Comparison of ENCODE assay signal across 8 cellular contexts in genomic region chr16:87853411-87854052, GRCh38. TPM values are rescaled to one million over a fixed set of nuclear protein-coding genes. Genes with fewer than 3 reads are reported as not detected.
DNase-seq lines count a peak whose midpoint lies in the region; ATAC-seq, FAIRE-seq and TF ChIP-seq lines count a peak whose summit lies in the region.

No MANE protein-coding gene starts in this region.

- H3K4me1 ChIP-seq in HCT116 (ENCODE audit: control insufficient read depth in 1 of 2, insufficient read depth in 2 of 2, low read length in 2 of 2) (peaks cover 32 to 38% of the 10 kb centered on the region in 2 experiments), kidney (ENCODE audit: control insufficient read depth in 1 of 2, insufficient read depth in 1 of 2, low read depth in 1 of 2, low read length in 2 of 2) (peaks cover 5% of the 10 kb centered on the region in 2 donors)

- H2AFZ ChIP-seq in HCT116 (ENCODE audit: low read depth, low read length, poor library complexity, severe bottlenecking): no peak overlapping the region

- BruUV-seq in HCT116 (replicated peaks; lab: Mats Ljungman, UMichigan): no TSS peak

- TF ChIP-seq RAD21 in HCT116 (IDR thresholded peaks at IDR 0.05; ENCODE audit: low read depth): no peak

- H3K9me2 ChIP-seq in HCT116 (ENCODE audit: insufficient read depth): no peaks in the 10 kb centered on the region

- TF ChIP-seq CTCF in HCT116 (IDR thresholded peaks at IDR 0.05 in 2 of 3, conservative IDR thresholded peaks at IDR 0.05 in 1 of 3; ENCODE audit: borderline replicate concordance in 1 of 3, insufficient read depth in 1 of 3, low read depth in 2 of 3, low read length in 2 of 3) (no peak), kidney (IDR thresholded peaks at IDR 0.05; ENCODE audit: borderline replicate concordance, extremely low read depth, insufficient read depth) (no peak)

- H3K27me3 ChIP-seq in HCT116 (ENCODE audit: insufficient read depth, low read length): no peaks in the 10 kb centered on the region

- FAIRE-seq in kidney (lab: Jason Lieb, UNC): no peak

- H3K9ac ChIP-seq in HCT116 (ENCODE audit: low read length) (peak overlapping the region; percentile 39), kidney (ENCODE audit: low read length in 2 of 2) (peak overlapping the region in 1 of 2 donors; percentile 26)

- H3K36me3 ChIP-seq in HCT116 (ENCODE audit: control insufficient read depth in 1 of 2, insufficient read depth in 2 of 2, low read length in 2 of 2): peaks cover 17 to 72% of the 10 kb centered on the region in 2 experiments
- H3K36me3 ChIP-seq in kidney (ENCODE audit: control insufficient read depth in 1 of 2, insufficient read depth in 2 of 2, low read length in 2 of 2): no peaks in the 10 kb centered on the region

- peaks cover 55% of the 10 kb centered on the region; the same call in 1 of the 2 replicates for H4K20me1 ChIP-seq in HCT116 (ENCODE audit: insufficient read depth)

- H3K27ac ChIP-seq in HCT116 (ENCODE audit: low read depth, low read length) (peak overlapping the region; percentile 81), kidney (ENCODE audit: low read depth in 2 of 2, low read length in 2 of 2) (no peak overlapping the region)

- CTCF ChIA-PET in HCT116 (lab: Charles Lee): interaction anchor here (1.0 to 1.3 kb wide), 2 partner anchors 18 to 75 kb away, joined by 4 to 6 read pairs; no protein-coding TSS in a partner anchor

- POLR2A ChIA-PET in HCT116 (lab: Charles Lee): interaction anchor here (0.9 to 1.7 kb wide), 7 partner anchors 9 to 73 kb away, joined by 3 to 12 read pairs (median 5); partner anchors contain the start of gene SLC7A5

- H3K4me3 ChIP-seq in HCT116 (replicated peaks in 1 of 2; ENCODE audit: low read depth in 1 of 2, low read length in 2 of 2) (peak overlapping the region; percentile 0 to 23; a peak in 2 of 4 replicates), kidney (ENCODE audit: low read length in 2 of 2) (no peak overlapping the region)

- intact Hi-C loops in HCT116 (cut with micrococcal nuclease) (no loop called here), kidney (cut with DNase I) (no loop called here)

- TF ChIP-seq POLR2A in HCT116 (IDR thresholded peaks at IDR 0.05; ENCODE audit: borderline replicate concordance, extremely low read depth, insufficient read depth, insufficient read length): peak; percentile 54

- peak; percentile 78 for ATAC-seq in HCT116
- ATAC-seq in HG03457 (IDR thresholded peaks at IDR 0.05; ENCODE audit: unreplicated experiment): no peak

- RAD21 ChIA-PET in HCT116 (lab: Charles Lee; ENCODE audit: low non-redundant PET in 1 of 2, low total read pairs in 2 of 2, uncharacterized antibody in 2 of 2, unreplicated experiment in 2 of 2): no interaction called here

- H3K4me2 ChIP-seq in HCT116 (ENCODE audit: low read length): peak overlapping the region; percentile 62

- peak; percentile 94 for DNase-seq in DMS 273 (lab: John Stamatoyannopoulos, UW; ENCODE audit: unreplicated experiment)
- DNase-seq in HCT116 (ENCODE audit: low read depth, low spot score): peak; percentile 79
- peak; percentile 82 for DNase-seq in NCI-H2171 (lab: John Stamatoyannopoulos, UW)
- DNase-seq in activated CD4-positive, alpha-beta T cell treated with anti-CD3 and anti-CD28 coated beads for 1 hour: peak; percentile 72
- DNase-seq in central memory CD4-positive, alpha-beta T cell: peak; percentile 80
- DNase-seq in kidney: peak; percentile 96
- peak; percentile 74 to 80 for DNase-seq in stimulated activated CD4-positive, alpha-beta T cell treated with anti-CD3 and anti-CD28 coated beads, Interleukin-1b, Interleukin-23, amount 100 ng/mL, for 1 hour (ENCODE audit: low read depth in 2 of 2)

- H3K9me3 ChIP-seq in HCT116 (ENCODE audit: control insufficient read depth in 1 of 2, insufficient read depth in 1 of 2, low read depth in 1 of 2, low read length in 2 of 2) (no peaks in the 10 kb centered on the region), kidney (ENCODE audit: control insufficient read depth in 1 of 2, low read length in 2 of 2) (no peaks in the 10 kb centered on the region)

- peaks cover 99% of the 10 kb centered on the region for H3K79me2 ChIP-seq in HCT116 (ENCODE audit: insufficient read depth, low read length)

TF ChIP-seq in HCT116, 20 proteins besides CTCF, POLR2A, EP300 and RAD21:
- TF ChIP-seq SP1 (IDR thresholded peaks at IDR 0.05; ENCODE audit: low read depth) (no peak), TCF7L2 (IDR thresholded peaks at IDR 0.05; ENCODE audit: borderline replicate concordance, extremely low read depth, insufficient read depth, insufficient read length) (peak; percentile 37), POLR2AphosphoS5 (IDR thresholded peaks at IDR 0.05; ENCODE audit: low read depth, low read length) (peak; percentile 71; the same call in 1 of the 2 replicates)
TF ChIP-seq in HCT116: peak in this region for 2.

RNA-seq across cellular contexts. Expression of gene SLC7A5, which starts 15.8 kb away (rescaled TPM):
- total RNA-seq in HCT116 (2021; ENCODE audit: unreplicated experiment) (482 TPM), kidney (18.7 TPM)
- polyA plus RNA-seq in HCT116 (2012): 533 and 540 TPM in 2 replicates
- 17.0 TPM for polyA plus RNA-seq in kidney (ENCODE audit: insufficient read depth, low read depth, low replicate concordance)

Comparison
In these comparisons a context has a peak if more than half of its experiments do, and no peak if none do; other contexts are left out.
1. H3K4me3 ChIP-seq: peak in HCT116 (2 of 2); none in kidney (0 of 2).
2. RNA of gene SLC7A5, which starts 15.8 kb away (total RNA-seq): 482 TPM in HCT116 (single experiment); 18.7 TPM in kidney (single experiment); every median in the first group is over 10 times any median in the second.
3. Peak in every context shown above with its lines, with median percentiles within 50 percentile points of each other: DNase-seq.